Comparison of ENCODE assay signal across 23 cellular contexts in genomic region chr2:130912471-130912870, GRCh38.
"Had no signal": no experiment of that assay in that cellular context is flagged by ENCODE, and none has a peak within 500 bp of the region (broad histone marks: within the 10 kb centered on the region; RNA-seq: fewer than 3 reads in every experiment).

No MANE protein-coding gene starts in this region.

- H3K4me1 Mint-ChIP-seq: activated CD4-positive, alpha-beta T cell treated with anti-CD3 and anti-CD28 coated beads, Interleukin-2, amount 10 ng/mL, durations not matched to agents 24 days and 14 days; activated CD8-positive, alpha-beta memory T cell treated with anti-CD3 and anti-CD28 coated beads, Interleukin-2, amount 10 ng/mL, durations not matched to agents 7 days and 5 days; activated naive CD4-positive, alpha-beta T cell treated with anti-CD3 and anti-CD28 coated beads, Interleukin-2, amount 50 U/mL, for 24 hours; stimulated activated effector memory CD8-positive, alpha-beta T cell treated with anti-CD3 and anti-CD28 coated beads, Interleukin-12 subunit alpha, Interleukin-12 subunit beta, amount 100 ng/mL, for 72 hours had no signal

- H3K27me3 ChIP-seq: body of pancreas, ovary had no signal

- H3K27ac ChIP-seq: body of pancreas, ovary, psoas muscle, right atrium auricular region, stomach, upper lobe of left lung had no signal

- H3K36me3 Mint-ChIP-seq: activated CD8-positive, alpha-beta memory T cell treated with anti-CD3 and anti-CD28 coated beads, Interleukin-2, amount 10 ng/mL, durations not matched to agents 7 days and 5 days; activated naive CD4-positive, alpha-beta T cell treated with anti-CD3 and anti-CD28 coated beads, Interleukin-2, amount 50 U/mL, for 24 hours; memory B cell; natural killer cell treated with Interleukin-12 subunit alpha and Interleukin-12 subunit beta and Interleukin-15 and Interleukin-18, amount 100 ng/mL, for 72 hours; stimulated activated effector memory CD8-positive, alpha-beta T cell treated with anti-CD3 and anti-CD28 coated beads, Interleukin-12 subunit alpha, Interleukin-12 subunit beta, amount 100 ng/mL, for 72 hours had no signal

- H3K9me3 Mint-ChIP-seq: activated CD4-positive, alpha-beta T cell treated with anti-CD3 and anti-CD28 coated beads, Interleukin-2, amount 10 ng/mL, durations not matched to agents 24 days and 14 days; activated CD8-positive, alpha-beta T cell treated with anti-CD3 and anti-CD28 coated beads for 36 hours; activated naive CD4-positive, alpha-beta T cell treated with anti-CD3 and anti-CD28 coated beads, Interleukin-2, amount 50 U/mL, for 24 hours; dendritic cell treated with granulocyte-macrophage colony-stimulating factor and Interleukin-4, amounts not matched to agents 40 ng/mL and 50 ng/mL, for 4 days; memory B cell; natural killer cell treated with Interleukin-12 subunit alpha and Interleukin-12 subunit beta and Interleukin-15 and Interleukin-18, amount 100 ng/mL, for 72 hours; stimulated activated effector memory CD8-positive, alpha-beta T cell treated with anti-CD3 and anti-CD28 coated beads, Interleukin-12 subunit alpha, Interleukin-12 subunit beta, amount 100 ng/mL, for 72 hours had no signal

- H3K36me3 ChIP-seq: ovary, right atrium auricular region, stomach, upper lobe of left lung had no signal

- H3K9me3 ChIP-seq: body of pancreas, ovary, psoas muscle, right atrium auricular region, SK-N-SH, stomach, upper lobe of left lung had no signal

- H3K27ac Mint-ChIP-seq: activated CD4-positive, alpha-beta T cell treated with anti-CD3 and anti-CD28 coated beads, Interleukin-2, amount 10 ng/mL, durations not matched to agents 24 days and 14 days; activated CD8-positive, alpha-beta memory T cell treated with anti-CD3 and anti-CD28 coated beads, Interleukin-2, amount 10 ng/mL, durations not matched to agents 7 days and 5 days; activated CD8-positive, alpha-beta T cell treated with anti-CD3 and anti-CD28 coated beads for 36 hours; activated naive CD4-positive, alpha-beta T cell treated with anti-CD3 and anti-CD28 coated beads, Interleukin-2, amount 50 U/mL, for 24 hours; dendritic cell treated with granulocyte-macrophage colony-stimulating factor and Interleukin-4, amounts not matched to agents 40 ng/mL and 50 ng/mL, for 4 days; memory B cell; natural killer cell treated with Interleukin-12 subunit alpha and Interleukin-12 subunit beta and Interleukin-15 and Interleukin-18, amount 100 ng/mL, for 72 hours; stimulated activated effector memory CD8-positive, alpha-beta T cell treated with anti-CD3 and anti-CD28 coated beads, Interleukin-12 subunit alpha, Interleukin-12 subunit beta, amount 100 ng/mL, for 72 hours had no signal

- H3K9ac ChIP-seq: SK-N-SH had no signal

- H3K4me1 ChIP-seq: psoas muscle, right atrium auricular region, upper lobe of left lung had no signal

- DNase-seq: activated CD4-positive, alpha-beta T cell treated with anti-CD3 and anti-CD28 coated beads, Interleukin-2, amount 10 ng/mL, durations not matched to agents 24 days and 14 days; activated CD8-positive, alpha-beta memory T cell treated with anti-CD3 and anti-CD28 coated beads, Interleukin-2, amount 10 ng/mL, durations not matched to agents 7 days and 5 days; activated CD8-positive, alpha-beta T cell treated with anti-CD3 and anti-CD28 coated beads for 36 hours; activated gamma-delta T cell treated with Interleukin-2 at 50 U/mL for 16 hours; anterior cingulate cortex; body of pancreas; caudate nucleus; effector memory CD4-positive, alpha-beta T cell; foreskin fibroblast; left ventricle myocardium superior; ovary; psoas muscle; SK-N-SH; stimulated activated CD4-positive, alpha-beta T cell treated with anti-CD3 and anti-CD28 coated beads, Interleukin-12 subunit alpha, Interleukin-12 subunit beta, amount 100 ng/mL, for 4 hours; stomach had no signal

- H3K4me3 ChIP-seq: body of pancreas, ovary, psoas muscle, right atrium auricular region, stomach, upper lobe of left lung had no signal

- H3K4me3 Mint-ChIP-seq: activated CD4-positive, alpha-beta T cell treated with anti-CD3 and anti-CD28 coated beads, Interleukin-2, amount 10 ng/mL, durations not matched to agents 24 days and 14 days; activated CD8-positive, alpha-beta memory T cell treated with anti-CD3 and anti-CD28 coated beads, Interleukin-2, amount 10 ng/mL, durations not matched to agents 7 days and 5 days; activated CD8-positive, alpha-beta T cell treated with anti-CD3 and anti-CD28 coated beads for 36 hours; activated naive CD4-positive, alpha-beta T cell treated with anti-CD3 and anti-CD28 coated beads, Interleukin-2, amount 50 U/mL, for 24 hours; dendritic cell treated with granulocyte-macrophage colony-stimulating factor and Interleukin-4, amounts not matched to agents 40 ng/mL and 50 ng/mL, for 4 days; memory B cell; natural killer cell treated with Interleukin-12 subunit alpha and Interleukin-12 subunit beta and Interleukin-15 and Interleukin-18, amount 100 ng/mL, for 72 hours; stimulated activated effector memory CD8-positive, alpha-beta T cell treated with anti-CD3 and anti-CD28 coated beads, Interleukin-12 subunit alpha, Interleukin-12 subunit beta, amount 100 ng/mL, for 72 hours had no signal

- H3K4me2 ChIP-seq: SK-N-SH had no signal

- ATAC-seq: activated CD4-positive, CD25-positive, alpha-beta regulatory T cell treated with anti-CD3 and anti-CD28 coated beads, Interleukin-2, amount 50 U/mL, for 24 hours; activated CD8-positive, alpha-beta memory T cell treated with anti-CD3 and anti-CD28 coated beads, Interleukin-2, amount 10 ng/mL, durations not matched to agents 7 days and 5 days; activated CD8-positive, alpha-beta T cell treated with anti-CD3 and anti-CD28 coated beads for 36 hours; body of pancreas; left ventricle myocardium superior; natural killer cell treated with Interleukin-12 subunit alpha and Interleukin-12 subunit beta and Interleukin-15 and Interleukin-18, amount 100 ng/mL, for 72 hours; psoas muscle had no signal
